ENCODE assay signal across 19 cellular contexts in the genomic region with DNA sequence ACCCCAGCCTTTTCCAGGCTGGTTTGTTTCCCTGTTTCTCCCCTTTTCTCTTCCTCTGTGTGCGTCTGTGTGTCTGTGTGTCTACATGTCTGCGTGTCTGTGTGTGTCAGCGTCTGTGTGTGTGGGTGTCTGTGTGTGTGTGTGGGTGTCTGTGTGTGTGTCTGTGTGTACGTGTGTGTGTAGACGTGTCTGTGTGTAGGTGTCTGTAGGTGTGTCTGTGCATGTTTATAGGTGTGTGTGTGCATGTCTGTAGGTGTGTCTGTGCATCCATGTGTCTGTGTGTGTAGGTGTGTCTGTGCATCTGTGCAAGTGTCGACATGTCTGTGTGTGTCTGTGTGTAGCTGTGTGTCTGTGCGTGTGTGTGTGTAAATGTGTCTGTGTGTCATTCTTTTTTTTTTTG. TPM values are rescaled to one million over a fixed set of nuclear protein-coding genes. Genes with fewer than 3 reads are reported as not detected.
DNase-seq lines count a peak whose midpoint lies in the region; ATAC-seq, FAIRE-seq and TF ChIP-seq lines count a peak whose summit lies in the region.
"Had no signal": no experiment of that assay in that cellular context is flagged by ENCODE, and none has a peak within 500 bp of the region (broad histone marks: within the 10 kb centered on the region; RNA-seq: fewer than 3 reads in every experiment).

No MANE protein-coding gene starts in this region.

- WGBS in GM12878 (ENCODE audit: insufficient coverage, insufficient replicate concordance, low lambda C conversion rate, missing lambda C conversion rate), result 8% methylated on average over 7 of the region's 7 CpGs
- WGBS in adrenal gland, 4 donors, result 53 to 75% (median 59%) methylated on average over 5 to 7 of the region's 7 CpGs

- no peaks in the 10 kb centered on the region for H3K79me2 ChIP-seq in GM12878 (ENCODE audit: control insufficient read depth, insufficient read depth, low read length)

- TF ChIP-seq EP300 in GM12878 (IDR thresholded peaks at IDR 0.05; ENCODE audit: borderline replicate concordance in 1 of 2, control insufficient read depth in 1 of 2, low read depth in 2 of 2, low read length in 2 of 2), result no peak

- RAD21 ChIA-PET in GM12878 (lab: Charles Lee; ENCODE audit: unreplicated experiment), result no interaction called here

- DNase-seq in activated naive CD8-positive, alpha-beta T cell treated with anti-CD3 and anti-CD28 coated beads, Interleukin-2, amount 10 ng/mL, durations not matched to agents 7 days and 5 days, result no peak
- DNase-seq in activated naive CD8-positive, alpha-beta T cell treated with anti-CD3 and anti-CD28 coated beads, Interleukin-2, amount 50 U/mL, for 24 hours, result no peak
- DNase-seq in GM12878 (ENCODE audit: low read depth, low spot score) (no peak), left kidney (ENCODE audit: low read depth, low spot score) (peak; percentile 12), kidney tubule cell (ENCODE audit: low spot score) (no peak), adrenal gland (no peak), hippocampal formation (lab: John Stamatoyannopoulos, UW) (no peak)
- DNase-seq: Calu3; Kasumi-1; MM.1S; NK-92 treated with Interleukin-12 subunit alpha and Interleukin-12 subunit beta, amount 100 ng/mL, for 24 hours; OCI-M1 had no signal

- no peaks in the 10 kb centered on the region for H4K20me1 ChIP-seq in GM12878 (ENCODE audit: control insufficient read depth, insufficient read depth)

- H3K27ac ChIP-seq in GM12878 (ENCODE audit: control insufficient read depth, insufficient read depth), result no peak overlapping the region
- no peak overlapping the region for H3K27ac ChIP-seq in adrenal gland

- H3K9me3 ChIP-seq in GM12878 (replicated peaks; ENCODE audit: control insufficient read depth, insufficient read depth, low read length) (no peaks in the 10 kb centered on the region; the same call in 2 of the 3 replicates), adrenal gland (replicated peaks in 1 of 3) (no peaks in the 10 kb centered on the region)
- H3K9me3 ChIP-seq: HAP-1 had no signal

- H3K4me3 Mint-ChIP-seq in activated naive CD8-positive, alpha-beta T cell treated with anti-CD3 and anti-CD28 coated beads, Interleukin-2, amount 10 ng/mL, durations not matched to agents 7 days and 5 days, result no peak overlapping the region
- H3K4me3 Mint-ChIP-seq in activated naive CD8-positive, alpha-beta T cell treated with anti-CD3 and anti-CD28 coated beads, Interleukin-2, amount 50 U/mL, for 24 hours, result no peak overlapping the region
- H3K4me3 Mint-ChIP-seq: CD4-positive, alpha-beta T cell had no signal

- POLR2A ChIA-PET in activated naive CD8-positive, alpha-beta T cell treated with anti-CD3 and anti-CD28 coated beads, Interleukin-2, amount 10 ng/mL, durations not matched to agents 7 days and 5 days (lab: Charles Lee), result no interaction called here
- POLR2A ChIA-PET in GM12878 (lab: Charles Lee), result no interaction called here

- peaks cover 7% of the 10 kb centered on the region for H3K4me1 ChIP-seq in GM12878 (ENCODE audit: control insufficient read depth, insufficient read depth, low read length)
- H3K4me1 ChIP-seq in adrenal gland (replicated peaks in 1 of 2), result no peaks in the 10 kb centered on the region
- H3K4me1 ChIP-seq: HAP-1 had no signal

- no peaks in the 10 kb centered on the region for H3K36me3 Mint-ChIP-seq in activated naive CD8-positive, alpha-beta T cell treated with anti-CD3 and anti-CD28 coated beads, Interleukin-2, amount 10 ng/mL, durations not matched to agents 7 days and 5 days
- H3K36me3 Mint-ChIP-seq in activated naive CD8-positive, alpha-beta T cell treated with anti-CD3 and anti-CD28 coated beads, Interleukin-2, amount 50 U/mL, for 24 hours (ENCODE audit: low read depth), result no peaks in the 10 kb centered on the region

- H2AFZ ChIP-seq in GM12878 (ENCODE audit: control insufficient read depth, low read depth, low read length), result no peak overlapping the region

- in situ Hi-C loops in GM12878 (cut with MboI), result no loop called here

- no peak for TF ChIP-seq RAD21 in GM12878 (IDR thresholded peaks at IDR 0.05; ENCODE audit: insufficient read depth, low read depth, low read length)

- H3K27ac Mint-ChIP-seq in activated naive CD8-positive, alpha-beta T cell treated with anti-CD3 and anti-CD28 coated beads, Interleukin-2, amount 10 ng/mL, durations not matched to agents 7 days and 5 days, result peak overlapping the region; percentile 6
- no peak overlapping the region for H3K27ac Mint-ChIP-seq in activated naive CD8-positive, alpha-beta T cell treated with anti-CD3 and anti-CD28 coated beads, Interleukin-2, amount 50 U/mL, for 24 hours
- H3K27ac Mint-ChIP-seq: CD4-positive, alpha-beta T cell had no signal

- intact Hi-C loops in GM12878 (cut with micrococcal nuclease; ENCODE audit: unreplicated experiment), result no loop called here
- intact Hi-C loops in adrenal gland (cut with DNase I), result no loop called here

- no peaks in the 10 kb centered on the region; a peak in 2 of 4 replicates for H3K27me3 ChIP-seq in GM12878 (replicated peaks in 1 of 2; ENCODE audit: control insufficient read depth in 2 of 2, insufficient read depth in 2 of 2, low read length in 1 of 2)
- peaks cover 40% of the 10 kb centered on the region for H3K27me3 ChIP-seq in adrenal gland

- TF ChIP-seq CTCF in GM12878 (IDR thresholded peaks at IDR 0.05 in 2 of 3, conservative IDR thresholded peaks at IDR 0.05 in 1 of 3; ENCODE audit: control insufficient read depth in 2 of 3, extremely low read depth in 1 of 3, insufficient read depth in 1 of 3, low read depth in 3 of 3, low read length in 3 of 3) (no peak), adrenal gland (IDR thresholded peaks at IDR 0.05) (no peak)

- peaks cover 10% of the 10 kb centered on the region for H3K4me1 Mint-ChIP-seq in activated naive CD8-positive, alpha-beta T cell treated with anti-CD3 and anti-CD28 coated beads, Interleukin-2, amount 10 ng/mL, durations not matched to agents 7 days and 5 days
- peaks cover 14% of the 10 kb centered on the region for H3K4me1 Mint-ChIP-seq in activated naive CD8-positive, alpha-beta T cell treated with anti-CD3 and anti-CD28 coated beads, Interleukin-2, amount 50 U/mL, for 24 hours

- SMC1A ChIA-PET in GM12878 (lab: Charles Lee; ENCODE audit: uncharacterized antibody, unreplicated experiment), result no interaction called here

- H3K4me2 ChIP-seq in GM12878 (ENCODE audit: control insufficient read depth, insufficient read depth), result no peak overlapping the region

- TF ChIP-seq POLR2A in GM12878 (IDR thresholded peaks at IDR 0.05; ENCODE audit: low read depth, low read length), result no peak
- no peak for TF ChIP-seq POLR2A in adrenal gland (IDR thresholded peaks at IDR 0.05)

- ATAC-seq in activated naive CD8-positive, alpha-beta T cell treated with anti-CD3 and anti-CD28 coated beads, Interleukin-2, amount 10 ng/mL, durations not matched to agents 7 days and 5 days (ENCODE audit: low read depth), result no peak
- ATAC-seq in activated naive CD8-positive, alpha-beta T cell treated with anti-CD3 and anti-CD28 coated beads, Interleukin-2, amount 50 U/mL, for 24 hours, result no peak
- ATAC-seq in GM12878 (no peak), GM21619 (IDR thresholded peaks at IDR 0.05; ENCODE audit: unreplicated experiment) (no peak)

- no peak overlapping the region for H3K9ac ChIP-seq in GM12878 (ENCODE audit: control insufficient read depth, insufficient read depth, low read length)

- no peak overlapping the region for H3K4me3 ChIP-seq in GM12878
- H3K4me3 ChIP-seq in adrenal gland, result no peak overlapping the region
- H3K4me3 ChIP-seq: HAP-1 had no signal

- no TSS peak for BruUV-seq in GM12878 (replicated peaks; lab: Mats Ljungman, UMichigan)

- no peaks in the 10 kb centered on the region for H3K9me3 Mint-ChIP-seq in activated naive CD8-positive, alpha-beta T cell treated with anti-CD3 and anti-CD28 coated beads, Interleukin-2, amount 10 ng/mL, durations not matched to agents 7 days and 5 days
- H3K9me3 Mint-ChIP-seq in activated naive CD8-positive, alpha-beta T cell treated with anti-CD3 and anti-CD28 coated beads, Interleukin-2, amount 50 U/mL, for 24 hours, result no peaks in the 10 kb centered on the region
- H3K9me3 Mint-ChIP-seq: CD4-positive, alpha-beta T cell had no signal

- FAIRE-seq in GM12878 (lab: Jason Lieb, UNC), result no peak

- CTCF ChIA-PET in GM12878 (lab: Yijun Ruan, JAX), result no interaction called here

- peaks cover 26% of the 10 kb centered on the region for H3K27me3 Mint-ChIP-seq in activated naive CD8-positive, alpha-beta T cell treated with anti-CD3 and anti-CD28 coated beads, Interleukin-2, amount 10 ng/mL, durations not matched to agents 7 days and 5 days
- H3K27me3 Mint-ChIP-seq in activated naive CD8-positive, alpha-beta T cell treated with anti-CD3 and anti-CD28 coated beads, Interleukin-2, amount 50 U/mL, for 24 hours, result peaks cover 18% of the 10 kb centered on the region

- H3K36me3 ChIP-seq in GM12878 (ENCODE audit: control insufficient read depth in 2 of 2, insufficient read depth in 2 of 2, low read length in 1 of 2), result no peaks in the 10 kb centered on the region
- H3K36me3 ChIP-seq in adrenal gland (replicated peaks in 1 of 2), result no peaks in the 10 kb centered on the region
- H3K36me3 ChIP-seq: HAP-1 had no signal

RNA-seq across cellular contexts. Expression of gene TTLL10, which starts 3.3 kb away (rescaled TPM):
- not detected for total RNA-seq in activated naive CD8-positive, alpha-beta T cell treated with anti-CD3 and anti-CD28 coated beads, Interleukin-2, amount 10 ng/mL, durations not matched to agents 7 days and 5 days
- not detected in 2 replicates for total RNA-seq in GM12878 (2013; cell fraction: nucleolus; rRNA removed)
- total RNA-seq in GM12878 (2014; rRNA removed), result not detected in 2 replicates
- total RNA-seq in GM12878 (2014; rRNA removed; fragmentation: Illumina TruSeq; extraction: Trizol), result not detected in 2 replicates
- total RNA-seq in GM12878 (2021), result not detected in 2 replicates
- polyA plus RNA-seq in GM12878 (2011; ENCODE audit: low read depth), result not detected
- polyA plus RNA-seq in GM12878 (2011; rRNA removed), result not detected in 2 replicates
- polyA plus RNA-seq in GM12878 (2011; cell fraction: cytosol; rRNA removed), result not detected in 2 replicates
- not detected in 2 replicates for polyA plus RNA-seq in GM12878 (2011; cell fraction: nucleus; rRNA removed)
- polyA plus RNA-seq in GM12878 (2012), result not detected in 2 replicates
- not detected in 2 replicates for polyA plus RNA-seq in GM12878 (2014; fragmentation: Illumina TruSeq; extraction: Trizol)
- polyA plus RNA-seq in GM12878 (2014; fragmentation: Nextera tagmentation; extraction: Ambion mirVana), result not detected
- not detected in 2 replicates for polyA plus RNA-seq in GM12878 (2014; rRNA removed)
- not detected for polyA plus RNA-seq in GM12878 (2016; fragmentation: Nextera tagmentation; extraction: Ambion mirVana)
- polyA minus RNA-seq in GM12878 (2011; rRNA and poly(A)+ RNA removed), result not detected in 2 replicates
- polyA minus RNA-seq in GM12878 (2011; cell fraction: cytosol; rRNA and poly(A)+ RNA removed), result not detected in 2 replicates
- not detected in 2 replicates for polyA minus RNA-seq in GM12878 (2011; cell fraction: nucleus; rRNA and poly(A)+ RNA removed)
- not detected for total RNA-seq in adrenal gland
- polyA plus RNA-seq in adrenal gland, result under 1 TPM in 2 of 3 donors, not detected in 1; 0.32 to 0.44 TPM
- total RNA-seq: A673, IMR-90, RPMI7951 had no signal
- polyA plus RNA-seq: IMR-90 had no signal

RNA-seq across cellular contexts. Expression of gene TNFRSF18, which starts 29.5 kb away (rescaled TPM):
- 10 to 100 TPM; 11.4 to 15.0 TPM for total RNA-seq in activated naive CD8-positive, alpha-beta T cell treated with anti-CD3 and anti-CD28 coated beads, Interleukin-2, amount 10 ng/mL, durations not matched to agents 7 days and 5 days
- 10.6 and 12.0 TPM in 2 replicates for total RNA-seq in GM12878 (2013; cell fraction: nucleolus; rRNA removed)
- total RNA-seq in GM12878 (2014; rRNA removed) (4.6 and 4.8 TPM in 2 replicates), GM12878 (2014; rRNA removed; fragmentation: Illumina TruSeq; extraction: Trizol) (0.37 and 0.72 TPM in 2 replicates), GM12878 (2021) (6.1 and 6.3 TPM in 2 replicates), adrenal gland (under 1 TPM in 3 of 8 donors, not detected in 5; 0.27 to 0.90 (median 0.39) TPM)
- 1.9 TPM for polyA plus RNA-seq in GM12878 (2011; ENCODE audit: low read depth)
- polyA plus RNA-seq in GM12878 (2011; rRNA removed) (2.0 and 4.5 TPM in 2 replicates), GM12878 (2014; fragmentation: Illumina TruSeq; extraction: Trizol) (0.53 TPM in 1 of 2 replicates, not detected in the other), GM12878 (2014; fragmentation: Nextera tagmentation; extraction: Ambion mirVana) (under 1 TPM in 1 of 2 experiments, not detected in 1; 0.18 TPM), GM12878 (2014; rRNA removed) (7.0 and 7.5 TPM in 2 replicates), GM12878 (2016; fragmentation: Nextera tagmentation; extraction: Ambion mirVana) (1 to 10 TPM; 1.3 to 1.5 TPM), adrenal gland (1 to 10 TPM in 1 of 3 donors, under 1 TPM in 1, not detected in 1; 0.64 to 1.5 TPM)
- 8.1 and 12.6 TPM in 2 replicates for polyA plus RNA-seq in GM12878 (2011; cell fraction: cytosol; rRNA removed)
- polyA plus RNA-seq in GM12878 (2011; cell fraction: nucleus; rRNA removed), result 21.6 and 27.6 TPM in 2 replicates
- 5.4 and 5.5 TPM in 2 replicates for polyA plus RNA-seq in GM12878 (2012)
- polyA minus RNA-seq in GM12878 (2011; rRNA and poly(A)+ RNA removed), result 1.2 and 5.0 TPM in 2 replicates
- 1.4 and 4.8 TPM in 2 replicates for polyA minus RNA-seq in GM12878 (2011; cell fraction: cytosol; rRNA and poly(A)+ RNA removed)
- 1.7 and 2.2 TPM in 2 replicates for polyA minus RNA-seq in GM12878 (2011; cell fraction: nucleus; rRNA and poly(A)+ RNA removed)
- total RNA-seq: Calu3, HT-29, RPMI7951 had no signal

RNA-seq across cellular contexts. Expression of gene TNFRSF4, which starts 37.0 kb away (rescaled TPM):
- 1 to 10 TPM; 2.4 to 3.1 TPM for total RNA-seq in activated naive CD8-positive, alpha-beta T cell treated with anti-CD3 and anti-CD28 coated beads, Interleukin-2, amount 10 ng/mL, durations not matched to agents 7 days and 5 days
- 8.5 and 8.7 TPM in 2 replicates for total RNA-seq in GM12878 (2013; cell fraction: nucleolus; rRNA removed)
- total RNA-seq in GM12878 (2014; rRNA removed) (6.2 and 6.9 TPM in 2 replicates), GM12878 (2014; rRNA removed; fragmentation: Illumina TruSeq; extraction: Trizol) (0.51 and 0.67 TPM in 2 replicates), GM12878 (2021) (6.1 and 6.5 TPM in 2 replicates), adrenal gland (1 to 10 TPM in 4 of 8 donors, under 1 TPM in 3, not detected in 1; 0.32 to 2.7 (median 1.1) TPM)
- 0.39 TPM for polyA plus RNA-seq in GM12878 (2011; ENCODE audit: low read depth)
- polyA plus RNA-seq in GM12878 (2011; rRNA removed) (0.33 TPM in 1 of 2 replicates, not detected in the other), GM12878 (2014; fragmentation: Illumina TruSeq; extraction: Trizol) (0.24 TPM in 1 of 2 replicates, not detected in the other), GM12878 (2014; fragmentation: Nextera tagmentation; extraction: Ambion mirVana) (under 1 TPM in 1 of 2 experiments, not detected in 1; 0.05 TPM), GM12878 (2014; rRNA removed) (6.5 and 7.3 TPM in 2 replicates), GM12878 (2016; fragmentation: Nextera tagmentation; extraction: Ambion mirVana) (1 to 10 TPM; 2.5 to 2.8 TPM), adrenal gland (1 to 10 TPM in 2 of 3 donors, not detected in 1; 4.7 to 6.9 TPM)
- 0.37 and 0.75 TPM in 2 replicates for polyA plus RNA-seq in GM12878 (2011; cell fraction: cytosol; rRNA removed)
- 1.3 and 1.6 TPM in 2 replicates for polyA plus RNA-seq in GM12878 (2011; cell fraction: nucleus; rRNA removed)
- polyA plus RNA-seq in GM12878 (2012), result 3.1 and 3.3 TPM in 2 replicates
- not detected in 2 replicates for polyA minus RNA-seq in GM12878 (2011; rRNA and poly(A)+ RNA removed)
- polyA minus RNA-seq in GM12878 (2011; cell fraction: cytosol; rRNA and poly(A)+ RNA removed), result not detected in 2 replicates
- polyA minus RNA-seq in GM12878 (2011; cell fraction: nucleus; rRNA and poly(A)+ RNA removed), result 0.24 and 0.67 TPM in 2 replicates
- total RNA-seq: Calu3, HT-29, IMR-90, RPMI7951 had no signal

RNA-seq across cellular contexts. Expression of gene SDF4, which starts 54.9 kb away (rescaled TPM):
- total RNA-seq in activated naive CD8-positive, alpha-beta T cell treated with anti-CD3 and anti-CD28 coated beads, Interleukin-2, amount 10 ng/mL, durations not matched to agents 7 days and 5 days, result 100 to 1,000 TPM in 1 of 2 experiments, 10 to 100 TPM in 1; 99.1 to 103 TPM
- total RNA-seq in GM12878 (2013; cell fraction: nucleolus; rRNA removed), result 53.9 and 54.1 TPM in 2 replicates
- total RNA-seq in GM12878 (2014; rRNA removed) (43.1 and 48.7 TPM in 2 replicates), GM12878 (2014; rRNA removed; fragmentation: Illumina TruSeq; extraction: Trizol) (25.8 and 31.8 TPM in 2 replicates), GM12878 (2021) (92.2 and 97.2 TPM in 2 replicates), adrenal gland (100 to 1,000 TPM; 106 to 221 (median 176) TPM)
- polyA plus RNA-seq in GM12878 (2011; ENCODE audit: low read depth), result 16.2 TPM
- polyA plus RNA-seq in GM12878 (2011; rRNA removed) (16.4 and 28.8 TPM in 2 replicates), GM12878 (2014; fragmentation: Illumina TruSeq; extraction: Trizol) (5.9 and 27.2 TPM in 2 replicates), GM12878 (2014; fragmentation: Nextera tagmentation; extraction: Ambion mirVana) (1 to 10 TPM in 1 of 2 experiments, under 1 TPM in 1; 0.44 to 2.0 TPM), GM12878 (2014; rRNA removed) (51.5 and 65.0 TPM in 2 replicates), GM12878 (2016; fragmentation: Nextera tagmentation; extraction: Ambion mirVana) (10 to 100 TPM; 78.5 to 87.8 TPM), adrenal gland (100 to 1,000 TPM; 129 to 131 (median 130) TPM)
- polyA plus RNA-seq in GM12878 (2011; cell fraction: cytosol; rRNA removed), result 30.5 and 38.1 TPM in 2 replicates
- 93.2 and 136 TPM in 2 replicates for polyA plus RNA-seq in GM12878 (2011; cell fraction: nucleus; rRNA removed)
- 57.3 and 60.4 TPM in 2 replicates for polyA plus RNA-seq in GM12878 (2012)
- polyA minus RNA-seq in GM12878 (2011; rRNA and poly(A)+ RNA removed), result 24.1 and 24.7 TPM in 2 replicates
- 15.0 and 18.9 TPM in 2 replicates for polyA minus RNA-seq in GM12878 (2011; cell fraction: cytosol; rRNA and poly(A)+ RNA removed)
- polyA minus RNA-seq in GM12878 (2011; cell fraction: nucleus; rRNA and poly(A)+ RNA removed), result 27.2 and 42.8 TPM in 2 replicates

RNA-seq across cellular contexts. Expression of gene B3GALT6, which starts 55.1 kb away (rescaled TPM):
- 10 to 100 TPM; 19.1 to 19.6 TPM for total RNA-seq in activated naive CD8-positive, alpha-beta T cell treated with anti-CD3 and anti-CD28 coated beads, Interleukin-2, amount 10 ng/mL, durations not matched to agents 7 days and 5 days
- total RNA-seq in GM12878 (2013; cell fraction: nucleolus; rRNA removed), result 13.9 and 14.3 TPM in 2 replicates
- total RNA-seq in GM12878 (2014; rRNA removed) (18.3 and 20.8 TPM in 2 replicates), GM12878 (2014; rRNA removed; fragmentation: Illumina TruSeq; extraction: Trizol) (6.7 and 7.8 TPM in 2 replicates), GM12878 (2021) (18.7 and 20.6 TPM in 2 replicates), adrenal gland (10 to 100 TPM; 11.7 to 39.4 (median 18.5) TPM)
- 2.2 TPM for polyA plus RNA-seq in GM12878 (2011; ENCODE audit: low read depth)
- polyA plus RNA-seq in GM12878 (2011; rRNA removed) (1.5 and 2.2 TPM in 2 replicates), GM12878 (2014; fragmentation: Illumina TruSeq; extraction: Trizol) (5.8 and 6.8 TPM in 2 replicates), GM12878 (2014; fragmentation: Nextera tagmentation; extraction: Ambion mirVana) (1 to 10 TPM in 1 of 2 experiments, under 1 TPM in 1; 0.53 to 1.6 TPM), GM12878 (2014; rRNA removed) (14.2 and 17.1 TPM in 2 replicates), GM12878 (2016; fragmentation: Nextera tagmentation; extraction: Ambion mirVana) (1 to 10 TPM; 1.1 to 1.6 TPM), adrenal gland (10 to 100 TPM in 2 of 3 donors, 1 to 10 TPM in 1; 7.2 to 14.1 (median 10.3) TPM)
- polyA plus RNA-seq in GM12878 (2011; cell fraction: cytosol; rRNA removed), result 2.8 and 4.3 TPM in 2 replicates
- polyA plus RNA-seq in GM12878 (2011; cell fraction: nucleus; rRNA removed), result 5.4 and 7.7 TPM in 2 replicates
- 5.4 and 6.2 TPM in 2 replicates for polyA plus RNA-seq in GM12878 (2012)
- 2.4 and 2.9 TPM in 2 replicates for polyA minus RNA-seq in GM12878 (2011; rRNA and poly(A)+ RNA removed)
- 1.2 and 2.7 TPM in 2 replicates for polyA minus RNA-seq in GM12878 (2011; cell fraction: cytosol; rRNA and poly(A)+ RNA removed)
- polyA minus RNA-seq in GM12878 (2011; cell fraction: nucleus; rRNA and poly(A)+ RNA removed), result 12.7 and 22.7 TPM in 2 replicates
